In genomic region chr10:88848499-88848898, GRCh38 we compare ENCODE assay signal across 11 cellular contexts. TPM values are rescaled to one million over a fixed set of nuclear protein-coding genes. Genes with fewer than 3 reads are reported as not detected.
A peak's percentile ranks its signal among the peaks of the same experiment; 100 is the strongest.
DNase-seq lines count a peak whose midpoint lies in the region; ATAC-seq, FAIRE-seq and TF ChIP-seq lines count a peak whose summit lies in the region.
"Had no signal": no experiment of that assay in that cellular context is flagged by ENCODE, and none has a peak within 500 bp of the region (broad histone marks: within the 10 kb centered on the region; RNA-seq: fewer than 3 reads in every experiment).

No MANE protein-coding gene starts in this region.

- H3K4me3 ChIP-seq in A549 (no peak overlapping the region), GM12865 (ENCODE audit: low read depth, low read length) (no peak overlapping the region), fibroblast of mammary gland (ENCODE audit: control insufficient read depth, low read depth, low read length) (no peak overlapping the region)
- H3K4me3 ChIP-seq: lung had no signal

- TF ChIP-seq POLR2A in A549 (IDR thresholded peaks at IDR 0.05; ENCODE audit: low read length): no peak

- TF ChIP-seq CTCF in A549 (IDR thresholded peaks at IDR 0.05): no peak
- no peak for TF ChIP-seq CTCF in GM12865 (IDR thresholded peaks at IDR 0.05; ENCODE audit: insufficient read depth, low read depth, low read length, missing control alignments)
- no peak for TF ChIP-seq CTCF in RWPE1 (conservative IDR thresholded peaks at IDR 0.05; ENCODE audit: low read depth)
- TF ChIP-seq CTCF in fibroblast of mammary gland (conservative IDR thresholded peaks at IDR 0.05; ENCODE audit: control insufficient read depth, insufficient read depth, low read depth, low read length): no peak

- peak overlapping the region; percentile 40 for H3K4me2 ChIP-seq in A549

- FAIRE-seq in A549 (lab: Jason Lieb, UNC): no peak
- no peak for FAIRE-seq in frontal cortex (lab: Jason Lieb, UNC)

- peak; percentile 58 to 61; a peak in 5 of 6 replicates for ATAC-seq in A549
- no peak for ATAC-seq in HG03196 (IDR thresholded peaks at IDR 0.05; ENCODE audit: unreplicated experiment)
- no peak for ATAC-seq in GM18858 (IDR thresholded peaks at IDR 0.05; ENCODE audit: unreplicated experiment)

- CTCF ChIA-PET in A549 (lab: Yijun Ruan, JAX) (interaction anchor here (0.8 to 1.1 kb wide), 5 partner anchors 11 to 84 kb away, joined by 3 read pairs; no protein-coding TSS in a partner anchor), RWPE1 (lab: Yijun Ruan, JAX) (interaction anchor here (0.6 to 1.3 kb wide), 4 partner anchors 9 to 84 kb away, joined by 3 to 5 read pairs (median 3); no protein-coding TSS in a partner anchor)

- H3K4me1 ChIP-seq in A549: peaks cover 33% of the 10 kb centered on the region

- no peaks in the 10 kb centered on the region for H3K9me3 ChIP-seq in A549

- no peak for TF ChIP-seq RAD21 in A549 (conservative IDR thresholded peaks at IDR 0.05 in 1 of 2, IDR thresholded peaks at IDR 0.05 in 1 of 2)

- POLR2A ChIA-PET in A549 (lab: Yijun Ruan, JAX): interaction anchor here (0.7 kb wide), 1 partner anchor 31 kb away, joined by 5 read pairs; the partner anchor contains the start of gene STAMBPL1
- POLR2A ChIA-PET in RWPE1 (lab: Yijun Ruan, JAX; ENCODE audit: low non-redundant PET): no interaction called here

- H3K27ac ChIP-seq in A549 (peak overlapping the region; percentile 44 to 63; a peak in 5 of 6 replicates), RWPE1 (no peak overlapping the region)

- DNase-seq in A549 (ENCODE audit: low read depth in 1 of 2, low spot score in 1 of 2) (peak in 1 of 2 experiments; percentile 39), GM12865 (ENCODE audit: low read depth) (peak; percentile 20), RWPE1 (ENCODE audit: low spot score) (peak; percentile 56), fibroblast of mammary gland (ENCODE audit: low read depth) (peak; percentile 91), frontal cortex (ENCODE audit: low spot score in 2 of 2) (no peak), GM19240 (ENCODE audit: insufficient read length, low spot score) (no peak)
- DNase-seq: central memory CD4-positive, alpha-beta T cell; DMS79 treated with DMSO at 0.1 percent for 48 hours had no signal

- TF ChIP-seq EP300 in A549 (IDR thresholded peaks at IDR 0.05): no peak

- 0% methylated on average over 1 of the region's 1 CpG for WGBS in A549 (ENCODE audit: missing lambda C conversion rate)

TF ChIP-seq in A549, 52 proteins besides CTCF, POLR2A, EP300 and RAD21:
- no peak for TF ChIP-seq E2F6 (IDR thresholded peaks at IDR 0.05; ENCODE audit: borderline replicate concordance, low read depth)
- 0 out of 2 replicates have a peak, but pooled peaks have one; percentile 24 for TF ChIP-seq FOSL2 (IDR thresholded peaks at IDR 0.05)
- peak; percentile 44; the same call in 1 of the 2 replicates for TF ChIP-seq FOSL2 (CRISPR knock-in tag; IDR thresholded peaks at IDR 0.05)
- no peak for TF ChIP-seq KDM1A (IDR thresholded peaks at IDR 0.05; ENCODE audit: low read depth)
- TF ChIP-seq HMGXB4 (CRISPR knock-in tag; IDR thresholded peaks at IDR 0.05; ENCODE audit: borderline replicate concordance): no peak
- TF ChIP-seq ZSCAN20 (CRISPR knock-in tag; IDR thresholded peaks at IDR 0.05): no peak
- TF ChIP-seq REST (IDR thresholded peaks at IDR 0.05): no peak
- TF ChIP-seq JUNB (IDR thresholded peaks at IDR 0.05): 0 out of 2 replicates have a peak, but pooled peaks have one; percentile 38
- no peak for TF ChIP-seq PHF8 (IDR thresholded peaks at IDR 0.05; ENCODE audit: borderline replicate concordance, low read depth)
- TF ChIP-seq GATA3 (IDR thresholded peaks at IDR 0.05; ENCODE audit: borderline replicate concordance): no peak
- TF ChIP-seq JUN (IDR thresholded peaks at IDR 0.05): no peak
- TF ChIP-seq KDM5A (IDR thresholded peaks at IDR 0.05): no peak
- TF ChIP-seq USF2 (IDR thresholded peaks at IDR 0.05): no peak
- no peak for TF ChIP-seq CBX8 (IDR thresholded peaks at IDR 0.05)

RNA-seq across cellular contexts. Expression of gene ANKRD22, which starts 3.1 kb away (rescaled TPM):
- polyA plus RNA-seq in A549 (2011; rRNA removed): 0.59 and 0.60 TPM in 2 replicates
- polyA plus RNA-seq in A549 (2012; cell fraction: cytosol; rRNA removed): 0.04 and 0.05 TPM in 2 replicates
- 0.07 TPM in 1 of 2 replicates, not detected in the other for polyA plus RNA-seq in A549 (2012; cell fraction: nucleus; rRNA removed)
- 0.29 to 0.53 TPM (median 0.43 TPM) in 3 replicates for polyA plus RNA-seq in A549 (2017; fragmentation: RNase III; extraction: RNeasy Plus Mini Kit Qiagen cat#74134 plus additional on column Dnase treatment)
- polyA minus RNA-seq in A549 (2011; rRNA and poly(A)+ RNA removed): not detected in 2 replicates
- under 0.01 TPM for total RNA-seq in frontal cortex

RNA-seq across cellular contexts. Expression of gene STAMBPL1, which starts 31.5 kb away (rescaled TPM):
- 28.9 and 32.1 TPM in 2 replicates for polyA plus RNA-seq in A549 (2011; rRNA removed)
- 18.2 and 18.8 TPM in 2 replicates for polyA plus RNA-seq in A549 (2012; cell fraction: cytosol; rRNA removed)
- 23.8 and 58.1 TPM in 2 replicates for polyA plus RNA-seq in A549 (2012; cell fraction: nucleus; rRNA removed)
- polyA plus RNA-seq in A549 (2017; fragmentation: RNase III; extraction: RNeasy Plus Mini Kit Qiagen cat#74134 plus additional on column Dnase treatment): 25.8 to 29.0 TPM (median 28.2 TPM) in 3 replicates
- 14.5 and 15.7 TPM in 2 replicates for polyA minus RNA-seq in A549 (2011; rRNA and poly(A)+ RNA removed)
- 8.6 TPM for total RNA-seq in frontal cortex

RNA-seq across cellular contexts. Expression of gene LIPM, which starts 46.0 kb away (rescaled TPM):
- not detected in 2 replicates for polyA plus RNA-seq in A549 (2011; rRNA removed)
- not detected in 2 replicates for polyA plus RNA-seq in A549 (2012; cell fraction: cytosol; rRNA removed)
- not detected in 2 replicates for polyA plus RNA-seq in A549 (2012; cell fraction: nucleus; rRNA removed)
- not detected in 3 replicates for polyA plus RNA-seq in A549 (2017; fragmentation: RNase III; extraction: RNeasy Plus Mini Kit Qiagen cat#74134 plus additional on column Dnase treatment)
- not detected in 2 replicates for polyA minus RNA-seq in A549 (2011; rRNA and poly(A)+ RNA removed)
- not detected for total RNA-seq in frontal cortex
- total RNA-seq: lung had no signal
- polyA plus RNA-seq: lung had no signal

Comparison
In these comparisons a context has a peak if more than half of its experiments do, and no peak if none do; other contexts are left out.
1. ATAC-seq: peak in A549 (2 of 2); none in HG03196 (single experiment) and GM18858 (single experiment).
2. DNase-seq: peak in GM12865 (single experiment), RWPE1 (single experiment) and fibroblast of mammary gland (single experiment); none in frontal cortex (0 of 2) and GM19240 (single experiment).